In genomic region chr5:139371482-139372435, GRCh38 we compare ENCODE assay signal across 16 cellular contexts. TPM values are rescaled to one million over a fixed set of nuclear protein-coding genes. Genes with fewer than 3 reads are reported as not detected.
DNase-seq lines count a peak whose midpoint lies in the region; ATAC-seq and TF ChIP-seq lines count a peak whose summit lies in the region.
"Had no signal": no experiment of that assay in that cellular context is flagged by ENCODE, and none has a peak within 500 bp of the region (broad histone marks: within the 10 kb centered on the region; RNA-seq: fewer than 3 reads in every experiment).

No MANE protein-coding gene starts in this region.

- H3K27ac ChIP-seq in sigmoid colon = no peak overlapping the region

- H3K27me3 Mint-ChIP-seq in T-helper 1 cell treated with Interleukin-12 subunit alpha and Interleukin-12 subunit beta and Interleukin-4 antibody, amounts not matched to agents 30 μg/mL and 1 μg/mL, for 36 hours (ENCODE audit: low read depth) = no peaks in the 10 kb centered on the region
- no peaks in the 10 kb centered on the region for H3K27me3 Mint-ChIP-seq in activated CD4-positive, alpha-beta memory T cell treated with anti-CD3 and anti-CD28 coated beads for 36 hours
- H3K27me3 Mint-ChIP-seq: CD4-positive, alpha-beta memory T cell had no signal

- 87 to 88% methylated on average over 7 of the region's 7 CpGs for WGBS in sigmoid colon, 2 donors

- no peaks in the 10 kb centered on the region for H3K9me3 Mint-ChIP-seq in T-helper 1 cell treated with Interleukin-12 subunit alpha and Interleukin-12 subunit beta and Interleukin-4 antibody, amounts not matched to agents 30 μg/mL and 1 μg/mL, for 36 hours
- no peaks in the 10 kb centered on the region for H3K9me3 Mint-ChIP-seq in activated CD4-positive, alpha-beta memory T cell treated with anti-CD3 and anti-CD28 coated beads for 36 hours
- H3K9me3 Mint-ChIP-seq: CD4-positive, alpha-beta memory T cell had no signal

- peak; percentile 46 for ATAC-seq in Right ventricle myocardium superior (ENCODE audit: poor library complexity)
- ATAC-seq: A549; activated CD4-positive, CD25-positive, alpha-beta regulatory T cell treated with anti-CD3 and anti-CD28 coated beads, Interleukin-2, amount 50 U/mL, for 24 hours had no signal

- peaks cover 0 to 16% (median 8%) of the 10 kb centered on the region in 4 donors for H3K4me1 ChIP-seq in sigmoid colon

- H3K4me3 Mint-ChIP-seq in T-helper 1 cell treated with Interleukin-12 subunit alpha and Interleukin-12 subunit beta and Interleukin-4 antibody, amounts not matched to agents 30 μg/mL and 1 μg/mL, for 36 hours = peak overlapping the region; percentile 23
- H3K4me3 Mint-ChIP-seq in activated CD4-positive, alpha-beta memory T cell treated with anti-CD3 and anti-CD28 coated beads for 36 hours = no peak overlapping the region
- H3K4me3 Mint-ChIP-seq: CD4-positive, alpha-beta memory T cell had no signal

- no peak for TF ChIP-seq CTCF in sigmoid colon (IDR thresholded peaks at IDR 0.05)

- POLR2A ChIA-PET in activated CD4-positive, alpha-beta memory T cell treated with anti-CD3 and anti-CD28 coated beads for 36 hours (lab: Charles Lee) = interaction anchor here (1.0 kb wide), 2 partner anchors 20 to 42 kb away, joined by 3 to 5 read pairs; no protein-coding TSS in a partner anchor

- intact Hi-C loops in activated CD4-positive, alpha-beta memory T cell treated with anti-CD3 and anti-CD28 coated beads for 36 hours (cut with micrococcal nuclease) = no loop called here
- intact Hi-C loops in Right ventricle myocardium superior (cut with DNase I) = no loop called here
- intact Hi-C loops in sigmoid colon (cut with DNase I) = no loop called here

- no peak overlapping the region for H3K4me3 ChIP-seq in sigmoid colon
- H3K4me3 ChIP-seq: A549 had no signal

- no peaks in the 10 kb centered on the region for H3K9me3 ChIP-seq in sigmoid colon
- H3K9me3 ChIP-seq: A549 had no signal

- H3K27ac Mint-ChIP-seq in T-helper 1 cell treated with Interleukin-12 subunit alpha and Interleukin-12 subunit beta and Interleukin-4 antibody, amounts not matched to agents 30 μg/mL and 1 μg/mL, for 36 hours = peak overlapping the region; percentile 15
- peak overlapping the region; percentile 19 for H3K27ac Mint-ChIP-seq in activated CD4-positive, alpha-beta memory T cell treated with anti-CD3 and anti-CD28 coated beads for 36 hours
- H3K27ac Mint-ChIP-seq: CD4-positive, alpha-beta memory T cell had no signal

- no peaks in the 10 kb centered on the region for H3K27me3 ChIP-seq in sigmoid colon

- peaks cover 15% of the 10 kb centered on the region for H3K4me1 Mint-ChIP-seq in T-helper 1 cell treated with Interleukin-12 subunit alpha and Interleukin-12 subunit beta and Interleukin-4 antibody, amounts not matched to agents 30 μg/mL and 1 μg/mL, for 36 hours (ENCODE audit: low read depth)
- H3K4me1 Mint-ChIP-seq in activated CD4-positive, alpha-beta memory T cell treated with anti-CD3 and anti-CD28 coated beads for 36 hours (ENCODE audit: low read depth) = peaks cover 13% of the 10 kb centered on the region

- DNase-seq in T-helper 1 cell (no peak), Right ventricle myocardium superior (no peak), sigmoid colon (peak; percentile 38), NOMO-1 (lab: John Stamatoyannopoulos, UW; ENCODE audit: unreplicated experiment in 2 of 2) (no peak), DMS79 treated with DMSO at 0.1 percent for 48 hours (lab: John Stamatoyannopoulos, UW) (no peak), NCI-H446 (lab: John Stamatoyannopoulos, UW) (no peak)
- DNase-seq in activated CD4-positive, alpha-beta memory T cell treated with anti-CD3 and anti-CD28 coated beads for 36 hours = no peak
- DNase-seq: activated naive CD4-positive, alpha-beta T cell treated with anti-CD3 and anti-CD28 coated beads, Interleukin-2, amount 50 U/mL, for 16 hours; CD4-positive, alpha-beta memory T cell; NCI-H2171 had no signal

- TF ChIP-seq POLR2A in sigmoid colon (IDR thresholded peaks at IDR 0.05) = no peak

- TF ChIP-seq EP300 in sigmoid colon (IDR thresholded peaks at IDR 0.05) = no peak

- CTCF ChIA-PET in activated CD4-positive, alpha-beta memory T cell treated with anti-CD3 and anti-CD28 coated beads for 36 hours (lab: Charles Lee) = interaction anchor here (0.6 to 1.1 kb wide), 3 partner anchors 31 to 79 kb away, joined by 3 read pairs; no protein-coding TSS in a partner anchor

- peaks cover 7 to 67% (median 18%) of the 10 kb centered on the region in 4 donors for H3K36me3 ChIP-seq in sigmoid colon

- peaks cover 16% of the 10 kb centered on the region for H3K36me3 Mint-ChIP-seq in T-helper 1 cell treated with Interleukin-12 subunit alpha and Interleukin-12 subunit beta and Interleukin-4 antibody, amounts not matched to agents 30 μg/mL and 1 μg/mL, for 36 hours (ENCODE audit: low read depth)
- peaks cover 6% of the 10 kb centered on the region for H3K36me3 Mint-ChIP-seq in activated CD4-positive, alpha-beta memory T cell treated with anti-CD3 and anti-CD28 coated beads for 36 hours

RNA-seq across cellular contexts. Expression of gene SLC23A1, which starts 11.3 kb away (rescaled TPM):
- total RNA-seq in activated CD4-positive, alpha-beta memory T cell treated with anti-CD3 and anti-CD28 coated beads for 36 hours = 1 to 10 TPM; 1.0 to 1.4 TPM
- total RNA-seq in Right ventricle myocardium superior = not detected
- not detected for total RNA-seq in sigmoid colon
- 1 to 10 TPM in 2 of 3 donors, under 1 TPM in 1; 0.60 to 2.1 (median 1.7) TPM for polyA plus RNA-seq in sigmoid colon
- total RNA-seq: CD4-positive, alpha-beta memory T cell; cerebellum; kidney epithelial cell; pulmonary artery endothelial cell had no signal
- polyA plus RNA-seq: CD4-positive, alpha-beta memory T cell had no signal

RNA-seq across cellular contexts. Expression of gene MZB1, which starts 18.0 kb away (rescaled TPM):
- 10 to 100 TPM; 24.0 to 26.3 TPM for total RNA-seq in activated CD4-positive, alpha-beta memory T cell treated with anti-CD3 and anti-CD28 coated beads for 36 hours
- 0.70 TPM for total RNA-seq in Right ventricle myocardium superior
- total RNA-seq in sigmoid colon = 1 to 10 TPM in 1 of 4 donors, not detected in 3; 2.2 TPM
- polyA plus RNA-seq in sigmoid colon = 10 to 100 TPM in 1 of 3 donors, 1 to 10 TPM in 2; 2.4 to 29.2 (median 3.9) TPM
- total RNA-seq: kidney epithelial cell, pulmonary artery endothelial cell had no signal

RNA-seq across cellular contexts. Expression of gene PROB1, which starts 23.1 kb away (rescaled TPM):
- 1 to 10 TPM; 3.8 to 3.9 TPM for total RNA-seq in activated CD4-positive, alpha-beta memory T cell treated with anti-CD3 and anti-CD28 coated beads for 36 hours
- 50.3 TPM for total RNA-seq in Right ventricle myocardium superior
- under 1 TPM; 0.16 to 0.55 (median 0.31) TPM for total RNA-seq in sigmoid colon
- polyA plus RNA-seq in sigmoid colon = 1 to 10 TPM in 1 of 3 donors, under 1 TPM in 2; under 0.01 to 1.8 (median 0.69) TPM

RNA-seq across cellular contexts. Expression of gene PAIP2, which starts 30.1 kb away (rescaled TPM):
- total RNA-seq in activated CD4-positive, alpha-beta memory T cell treated with anti-CD3 and anti-CD28 coated beads for 36 hours = 100 to 1,000 TPM; 104 to 110 TPM
- total RNA-seq in Right ventricle myocardium superior (142 TPM), sigmoid colon (100 to 1,000 TPM in 2 of 4 donors, 10 to 100 TPM in 2; 96.5 to 146 (median 109) TPM)
- 100 to 1,000 TPM in 1 of 3 donors, 10 to 100 TPM in 2; 70.7 to 104 (median 78.7) TPM for polyA plus RNA-seq in sigmoid colon

RNA-seq across cellular contexts. Expression of gene SPATA24, which starts 32.1 kb away (rescaled TPM):
- 1 to 10 TPM; 3.7 to 5.2 TPM for total RNA-seq in activated CD4-positive, alpha-beta memory T cell treated with anti-CD3 and anti-CD28 coated beads for 36 hours
- total RNA-seq in Right ventricle myocardium superior (17.1 TPM), sigmoid colon (1 to 10 TPM; 1.4 to 7.9 (median 2.0) TPM)
- polyA plus RNA-seq in sigmoid colon = 1 to 10 TPM; 7.3 to 9.0 (median 7.9) TPM

Comparison
In these comparisons a context has a peak if more than half of its experiments do, and no peak if none do; other contexts are left out.
1. RNA of gene MZB1, which starts 18.0 kb away (total RNA-seq): 24.0 to 26.3 TPM in activated CD4-positive, alpha-beta memory T cell treated with anti-CD3 and anti-CD28 coated beads for 36 hours; 0.70 TPM in Right ventricle myocardium superior (single experiment) and 2.2 TPM in sigmoid colon; every median in the first group is over 4 times any median in the second.
2. RNA of gene PROB1, which starts 23.1 kb away (total RNA-seq): 50.3 TPM in Right ventricle myocardium superior (single experiment); 3.8 to 3.9 TPM in activated CD4-positive, alpha-beta memory T cell treated with anti-CD3 and anti-CD28 coated beads for 36 hours and 0.16 to 0.55 TPM in sigmoid colon; every median in the first group is over 10 times any median in the second.